Comparison of ENCODE assay signal across 7 cellular contexts in genomic region chr19:57410748-57411671, GRCh38.
A peak's percentile ranks its signal among the peaks of the same experiment; 100 is the strongest.
DNase-seq lines count a peak whose midpoint lies in the region; ATAC-seq and TF ChIP-seq lines count a peak whose summit lies in the region.

TSS of gene ZNF17 (plus strand) at chr19:57411161. CDS start at chr19:57413616, 2,455 bp downstream.

- in situ Hi-C loops in astrocyte of the spinal cord (cut with HindIII; ENCODE audit: low sequenced_read_pairs), result no loop called here

- H3K4me3 ChIP-seq in astrocyte of the spinal cord (ENCODE audit: low read depth, low read length), result peak within 1 kb of the TSS; percentile 95
- peak within 1 kb of the TSS; percentile 98 for H3K4me3 ChIP-seq in retinal pigment epithelial cell (ENCODE audit: low read length)

- TF ChIP-seq CTCF in astrocyte of the spinal cord (IDR thresholded peaks at IDR 0.05; ENCODE audit: low read depth, low read length), result no peak
- no peak for TF ChIP-seq CTCF in retinal pigment epithelial cell (conservative IDR thresholded peaks at IDR 0.05; ENCODE audit: low read depth, low read length)

- ATAC-seq in GM18517 (IDR thresholded peaks at IDR 0.05; ENCODE audit: unreplicated experiment), result peak; percentile 94
- peak; percentile 98 for ATAC-seq in HG03039 (IDR thresholded peaks at IDR 0.05; ENCODE audit: unreplicated experiment)

- peak; percentile 62 for DNase-seq in NCI-H2081 treated with DMSO at 0.1 percent for 48 hours (lab: John Stamatoyannopoulos, UW)
- DNase-seq in T1000 (lab: John Stamatoyannopoulos, UW), result peak; percentile 74
- DNase-seq in astrocyte of the spinal cord (ENCODE audit: low read depth, low spot score), result peak; percentile 95
- DNase-seq in hypothalamus (lab: John Stamatoyannopoulos, UW), result peak; percentile 35 to 96 (median 88)
- DNase-seq in retinal pigment epithelial cell (ENCODE audit: low read depth), result peak; percentile 80

Comparison
In these comparisons a context has a peak if more than half of its experiments do, and no peak if none do; other contexts are left out.
1. Peak in every context shown above with its lines: DNase-seq, ATAC-seq and H3K4me3 ChIP-seq.